In genomic region chr16:87952751-87953150, GRCh38 we compare ENCODE assay signal across 10 cellular contexts. TPM values are rescaled to one million over a fixed set of nuclear protein-coding genes. Genes with fewer than 3 reads are reported as not detected.
DNase-seq lines count a peak whose midpoint lies in the region; ATAC-seq and TF ChIP-seq lines count a peak whose summit lies in the region.
"Had no signal": no experiment of that assay in that cellular context is flagged by ENCODE, and none has a peak within 500 bp of the region (broad histone marks: within the 10 kb centered on the region; RNA-seq: fewer than 3 reads in every experiment).

No MANE protein-coding gene starts in this region.

- H3K27ac Mint-ChIP-seq in CD14-positive monocyte (peak overlapping the region; percentile 96 to 100 (median 97)), nephron progenitor cell (no peak overlapping the region)

- intact Hi-C loops in CD14-positive monocyte (cut with micrococcal nuclease), result loop anchor here (5.0 to 10.0 kb wide), 2 partner anchors 35 to 752 kb away; partner anchors contain the start of genes CTU2 (in 1 of the 2) and RNF166 (in 1 of the 2)
- intact Hi-C loops in colonic mucosa (cut with DNase I), result no loop called here

- H3K36me3 ChIP-seq in MG63 (peaks cover 12% of the 10 kb centered on the region), colonic mucosa (no peaks in the 10 kb centered on the region)

- ATAC-seq in GM19463 (IDR thresholded peaks at IDR 0.05; ENCODE audit: unreplicated experiment), result no peak
- ATAC-seq: left lobe of liver had no signal

- peaks cover 0 to 2% (median 0%) of the 10 kb centered on the region in 7 donors for H3K9me3 Mint-ChIP-seq in CD14-positive monocyte
- H3K9me3 Mint-ChIP-seq in nephron progenitor cell, result no peaks in the 10 kb centered on the region

- H3K4me3 ChIP-seq in MG63 (peak overlapping the region; percentile 77), colonic mucosa (no peak overlapping the region)

- H3K9me3 ChIP-seq in MG63 (no peaks in the 10 kb centered on the region), colonic mucosa (no peaks in the 10 kb centered on the region)

- peaks cover 19 to 20% of the 10 kb centered on the region in 2 donors for H3K36me3 Mint-ChIP-seq in CD14-positive monocyte
- H3K36me3 Mint-ChIP-seq in nephron progenitor cell (ENCODE audit: low read depth), result peaks cover 22% of the 10 kb centered on the region

- no peaks in the 10 kb centered on the region for H3K27me3 ChIP-seq in MG63
- H3K27me3 ChIP-seq in colonic mucosa, result no peaks in the 10 kb centered on the region

- no peak overlapping the region for H3K27ac ChIP-seq in colonic mucosa

- H3K27me3 Mint-ChIP-seq in CD14-positive monocyte (ENCODE audit: low read depth in 3 of 3), result peaks cover 0 to 4% (median 0%) of the 10 kb centered on the region in 3 donors
- H3K27me3 Mint-ChIP-seq in nephron progenitor cell (ENCODE audit: low read depth, poor library complexity), result peaks cover 4% of the 10 kb centered on the region

- peak overlapping the region; percentile 84 to 100 for H3K9ac ChIP-seq in colonic mucosa (ENCODE audit: low read depth in 2 of 2, low read length in 2 of 2)

- H3K4me1 Mint-ChIP-seq in CD14-positive monocyte (peaks cover 73% of the 10 kb centered on the region), nephron progenitor cell (peaks cover 73% of the 10 kb centered on the region)

- TF ChIP-seq CTCF in CD14-positive monocyte (IDR thresholded peaks at IDR 0.05) (no peak), colonic mucosa (IDR thresholded peaks at IDR 0.05) (no peak), nephron progenitor cell (IDR thresholded peaks at IDR 0.05) (no peak)

- H3K4me3 Mint-ChIP-seq in CD14-positive monocyte, result peak overlapping the region; percentile 84 to 94
- peak overlapping the region; percentile 90 for H3K4me3 Mint-ChIP-seq in nephron progenitor cell

- DNase-seq in CD14-positive monocyte (ENCODE audit: low spot score) (no peak), MG63 (no peak), colonic mucosa (no peak), nephron progenitor cell (no peak), SKM-1 (lab: John Stamatoyannopoulos, UW; ENCODE audit: unreplicated experiment) (no peak)
- no peak for DNase-seq in stimulated activated CD8-positive, alpha-beta memory T cell treated with anti-CD3 and anti-CD28 coated beads, Interleukin-4, amount 100 ng/mL, for 48 hours
- no peak for DNase-seq in activated CD4-positive, CD25-positive, alpha-beta regulatory T cell (lab: John Stamatoyannopoulos, UW)
- DNase-seq: NCI-H524 treated with DMSO at 0.1 percent for 48 hours had no signal

- peaks cover 18% of the 10 kb centered on the region for H3K4me1 ChIP-seq in colonic mucosa

RNA-seq across cellular contexts. Expression of gene BANP, which starts 1.5 kb away (rescaled TPM):
- 10 to 100 TPM; 10.1 to 11.7 TPM for polyA plus RNA-seq in CD14-positive monocyte
- total RNA-seq in MG63 (2014; rRNA removed; shearing (Covaris generic); ENCODE audit: low replicate concordance), result 30.4 and 33.7 TPM in 2 replicates
- total RNA-seq in colonic mucosa, result 10 to 100 TPM; 18.6 to 29.7 TPM

RNA-seq across cellular contexts. Expression of gene CA5A, which starts 16.4 kb away (rescaled TPM):
- not detected for polyA plus RNA-seq in CD14-positive monocyte
- total RNA-seq in MG63 (2014; rRNA removed; shearing (Covaris generic); ENCODE audit: low replicate concordance), result not detected in 2 replicates
- total RNA-seq in colonic mucosa, result not detected
